In genomic region chr6:73394577-73395354, GRCh38 we compare ENCODE assay signal across 8 cellular contexts. TPM values are rescaled to one million over a fixed set of nuclear protein-coding genes. Genes with fewer than 3 reads are reported as not detected.
DNase-seq lines count a peak whose midpoint lies in the region; ATAC-seq, FAIRE-seq and TF ChIP-seq lines count a peak whose summit lies in the region.

TSS of gene DDX43 (plus strand) at chr6:73394828. CDS start at chr6:73394906, 78 bp downstream.

- H3K9me3 Mint-ChIP-seq in activated naive CD8-positive, alpha-beta T cell (ENCODE audit: low read depth), result no peaks in the 10 kb centered on the region
- H3K9me3 Mint-ChIP-seq in stimulated activated memory B cell treated with anti-CD40 and anti-IgM and Interleukin-4, amounts not matched to agents 10 μg/mL and 1 μg/mL and 100 μg/mL, for 72 hours, result no peaks in the 10 kb centered on the region
- H3K9me3 Mint-ChIP-seq in mesothelial cell of epicardium, result no peaks in the 10 kb centered on the region

- H3K4me3 Mint-ChIP-seq in activated naive CD8-positive, alpha-beta T cell, result peak within 1 kb of the TSS; percentile 73
- peak within 1 kb of the TSS; percentile 84 for H3K4me3 Mint-ChIP-seq in stimulated activated memory B cell treated with anti-CD40 and anti-IgM and Interleukin-4, amounts not matched to agents 10 μg/mL and 1 μg/mL and 100 μg/mL, for 72 hours
- H3K4me3 Mint-ChIP-seq in mesothelial cell of epicardium, result no peak within 1 kb of the TSS

- no peaks in the 10 kb centered on the region for H3K36me3 ChIP-seq in kidney (ENCODE audit: control insufficient read depth in 1 of 2, insufficient read depth in 2 of 2, low read length in 2 of 2)

- H3K27ac ChIP-seq in kidney (ENCODE audit: low read depth in 2 of 2, low read length in 2 of 2), result no peak within 1 kb of the TSS

- intact Hi-C loops in kidney (cut with DNase I), result no loop called here

- no peaks in the 10 kb centered on the region for H3K9me3 ChIP-seq in kidney (ENCODE audit: control insufficient read depth in 1 of 2, low read length in 2 of 2)

- TF ChIP-seq CTCF in kidney (IDR thresholded peaks at IDR 0.05; ENCODE audit: borderline replicate concordance, extremely low read depth, insufficient read depth), result no peak
- TF ChIP-seq CTCF in mesothelial cell of epicardium (IDR thresholded peaks at IDR 0.05; ENCODE audit: unreplicated experiment), result no peak

- H3K27ac Mint-ChIP-seq in activated naive CD8-positive, alpha-beta T cell, result peak within 1 kb of the TSS; percentile 70
- H3K27ac Mint-ChIP-seq in stimulated activated memory B cell treated with anti-CD40 and anti-IgM and Interleukin-4, amounts not matched to agents 10 μg/mL and 1 μg/mL and 100 μg/mL, for 72 hours, result peak within 1 kb of the TSS; percentile 93
- no peak within 1 kb of the TSS for H3K27ac Mint-ChIP-seq in mesothelial cell of epicardium

- peak; percentile 85 for ATAC-seq in stimulated activated memory B cell treated with anti-CD40 and anti-IgM and Interleukin-4, amounts not matched to agents 10 μg/mL and 1 μg/mL and 100 μg/mL, for 72 hours

- peak within 1 kb of the TSS in 1 of 2 donors; percentile 47 for H3K4me3 ChIP-seq in kidney (ENCODE audit: low read length in 2 of 2)

- H3K4me1 ChIP-seq in kidney (ENCODE audit: control insufficient read depth in 1 of 2, insufficient read depth in 1 of 2, low read depth in 1 of 2, low read length in 2 of 2), result no peaks in the 10 kb centered on the region

- no peak within 1 kb of the TSS for H3K9ac ChIP-seq in kidney (ENCODE audit: low read length in 2 of 2)

- DNase-seq in DMS114 treated with DMSO at 0.1 percent for 48 hours (lab: John Stamatoyannopoulos, UW; ENCODE audit: unreplicated experiment), result peak; percentile 52
- DNase-seq in NCI-H2081 treated with DMSO at 0.1 percent for 48 hours (lab: John Stamatoyannopoulos, UW), result peak; percentile 68
- DNase-seq in kidney, result peak; percentile 86
- no peak for DNase-seq in NOMO-1 treated with DMSO at 0.1 percent for 48 hours (lab: John Stamatoyannopoulos, UW; ENCODE audit: unreplicated experiment)
- DNase-seq in mesothelial cell of epicardium (ENCODE audit: low spot score in 2 of 2, unreplicated experiment in 2 of 2), result no peak
- DNase-seq in NCI-H748 treated with DMSO at 0.1 percent for 48 hours (lab: John Stamatoyannopoulos, UW), result no peak

- H3K4me1 Mint-ChIP-seq in activated naive CD8-positive, alpha-beta T cell (ENCODE audit: low read depth), result peaks cover 12% of the 10 kb centered on the region
- H3K4me1 Mint-ChIP-seq in stimulated activated memory B cell treated with anti-CD40 and anti-IgM and Interleukin-4, amounts not matched to agents 10 μg/mL and 1 μg/mL and 100 μg/mL, for 72 hours, result peaks cover 2% of the 10 kb centered on the region
- no peaks in the 10 kb centered on the region for H3K4me1 Mint-ChIP-seq in mesothelial cell of epicardium

- no peaks in the 10 kb centered on the region for H3K36me3 Mint-ChIP-seq in activated naive CD8-positive, alpha-beta T cell
- H3K36me3 Mint-ChIP-seq in stimulated activated memory B cell treated with anti-CD40 and anti-IgM and Interleukin-4, amounts not matched to agents 10 μg/mL and 1 μg/mL and 100 μg/mL, for 72 hours, result no peaks in the 10 kb centered on the region
- no peaks in the 10 kb centered on the region for H3K36me3 Mint-ChIP-seq in mesothelial cell of epicardium

- no peaks in the 10 kb centered on the region for H3K27me3 Mint-ChIP-seq in activated naive CD8-positive, alpha-beta T cell
- no peaks in the 10 kb centered on the region for H3K27me3 Mint-ChIP-seq in stimulated activated memory B cell treated with anti-CD40 and anti-IgM and Interleukin-4, amounts not matched to agents 10 μg/mL and 1 μg/mL and 100 μg/mL, for 72 hours
- peaks cover 2% of the 10 kb centered on the region for H3K27me3 Mint-ChIP-seq in mesothelial cell of epicardium (ENCODE audit: low read depth)

- FAIRE-seq in kidney (lab: Jason Lieb, UNC), result no peak

RNA-seq across cellular contexts. Expression of gene DDX43, which starts in this region (rescaled TPM):
- 1.4 TPM for total RNA-seq in kidney
- 0.15 TPM for polyA plus RNA-seq in kidney (ENCODE audit: insufficient read depth, low read depth, low replicate concordance)
- not detected in 3 replicates for total RNA-seq in mesothelial cell of epicardium

Comparison
In these comparisons a context has a peak if more than half of its experiments do, and no peak if none do; other contexts are left out.
1. DNase-seq: peak in DMS114 treated with DMSO at 0.1 percent for 48 hours (single experiment), NCI-H2081 treated with DMSO at 0.1 percent for 48 hours (single experiment) and kidney (single experiment); none in NOMO-1 treated with DMSO at 0.1 percent for 48 hours (single experiment), mesothelial cell of epicardium (0 of 2) and NCI-H748 treated with DMSO at 0.1 percent for 48 hours (single experiment).